In genomic region chr3:66353530-66353929, GRCh38 we compare ENCODE assay signal across 1 cellular context.
TF ChIP-seq lines count a peak whose summit lies in the region.

No MANE protein-coding gene starts in this region.

TF ChIP-seq in GM23338, 12 proteins besides CTCF, POLR2A, EP300 and RAD21 (continued from another document):
- no peak for TF ChIP-seq ZNF462 (CRISPR knock-in tag; IDR thresholded peaks at IDR 0.05)
- TF ChIP-seq EZH2phosphoT487 (IDR thresholded peaks at IDR 0.05; ENCODE audit: unreplicated experiment), result no peak
- TF ChIP-seq REST (IDR thresholded peaks at IDR 0.05; ENCODE audit: unreplicated experiment), result no peak
- TF ChIP-seq CREB1 (CRISPR knock-in tag; IDR thresholded peaks at IDR 0.05; ENCODE audit: low read depth), result no peak
- no peak for TF ChIP-seq STAT1 (IDR thresholded peaks at IDR 0.05; ENCODE audit: unreplicated experiment)
